ENCODE assay signal across 8 cellular contexts in genomic region chr4:2261110-2261852, GRCh38. TPM values are rescaled to one million over a fixed set of nuclear protein-coding genes. Genes with fewer than 3 reads are reported as not detected.
A peak's percentile ranks its signal among the peaks of the same experiment; 100 is the strongest.
DNase-seq lines count a peak whose midpoint lies in the region; FAIRE-seq and TF ChIP-seq lines count a peak whose summit lies in the region.

No MANE protein-coding gene starts in this region.

- H3K36me3 Mint-ChIP-seq in HFFc6 (ENCODE audit: low read depth), result no peaks in the 10 kb centered on the region

- no peak for TF ChIP-seq CTCF in HFFc6 (IDR thresholded peaks at IDR 0.05)
- TF ChIP-seq CTCF in astrocyte of the cerebellum (IDR thresholded peaks at IDR 0.05; ENCODE audit: low read depth, low read length, missing control alignments), result no peak
- TF ChIP-seq CTCF in D721Med (IDR thresholded peaks at IDR 0.05; ENCODE audit: insufficient read depth, missing control alignments), result no peak

- no peaks in the 10 kb centered on the region for H3K36me3 ChIP-seq in SJCRH30

- no peaks in the 10 kb centered on the region for H3K9me3 ChIP-seq in SJCRH30 (replicated peaks)

- in situ Hi-C loops in astrocyte of the cerebellum (cut with HindIII; ENCODE audit: low sequenced_read_pairs), result no loop called here

- H3K4me3 ChIP-seq in SJCRH30 (peak overlapping the region; percentile 68), astrocyte of the cerebellum (ENCODE audit: low read depth, low read length) (peak overlapping the region; percentile 86), iPS-11a (ENCODE audit: low read depth, low read length) (peak overlapping the region; percentile 56), skeletal muscle cell (ENCODE audit: low read depth, low read length) (peak overlapping the region; percentile 87)

- no peaks in the 10 kb centered on the region for H3K9me3 Mint-ChIP-seq in HFFc6

- peak overlapping the region; percentile 82 for H3K4me3 Mint-ChIP-seq in HFFc6

- peaks cover 10% of the 10 kb centered on the region for H3K4me1 Mint-ChIP-seq in HFFc6 (ENCODE audit: low read depth)

- FAIRE-seq in D721Med (lab: Jason Lieb, UNC), result no peak

- H3K4me1 ChIP-seq in SJCRH30, result no peaks in the 10 kb centered on the region

- no peaks in the 10 kb centered on the region; the same call in 1 of the 2 replicates for H3K27me3 Mint-ChIP-seq in HFFc6 (ENCODE audit: insufficient read depth)

- peak overlapping the region; percentile 49 for H3K27ac Mint-ChIP-seq in HFFc6

- DNase-seq in ELR (ENCODE audit: low read depth) (peak; percentile 67), HFFc6 (peak; percentile 15), SJCRH30 (peak in 1 of 2 experiments; percentile 58), astrocyte of the cerebellum (ENCODE audit: low read depth) (no peak), skeletal muscle cell (ENCODE audit: low read depth) (no peak), KG1 (lab: John Stamatoyannopoulos, UW) (no peak), D721Med (ENCODE audit: insufficient read length, low spot score) (no peak)

- no peaks in the 10 kb centered on the region for H3K27me3 ChIP-seq in SJCRH30

- H3K27ac ChIP-seq in SJCRH30, result no peak overlapping the region

RNA-seq across cellular contexts. Expression of gene MXD4, which starts 0.6 kb away (rescaled TPM):
- 10 to 100 TPM; 56.5 to 81.8 (median 60.3) TPM for total RNA-seq in HFFc6 (2021; fragmentation: NEBNext Ultra II Directional; extraction: Animal tissue kit (Norgen Biotek cat#: 25700))
- total RNA-seq in SJCRH30 (2014; rRNA removed; shearing (Covaris generic)), result 5.7 and 7.1 TPM in 2 replicates

RNA-seq across cellular contexts. Expression of gene HAUS3, which starts 19.4 kb away (rescaled TPM):
- 10 to 100 TPM in 2 of 6 experiments, 1 to 10 TPM in 4; 6.9 to 10.8 (median 8.6) TPM for total RNA-seq in HFFc6 (2021; fragmentation: NEBNext Ultra II Directional; extraction: Animal tissue kit (Norgen Biotek cat#: 25700))
- 25.0 and 29.1 TPM in 2 replicates for total RNA-seq in SJCRH30 (2014; rRNA removed; shearing (Covaris generic))

RNA-seq across cellular contexts. Expression of gene POLN, which starts 19.4 kb away (rescaled TPM):
- 1 to 10 TPM; 1.5 to 3.4 (median 2.2) TPM for total RNA-seq in HFFc6 (2021; fragmentation: NEBNext Ultra II Directional; extraction: Animal tissue kit (Norgen Biotek cat#: 25700))
- total RNA-seq in SJCRH30 (2014; rRNA removed; shearing (Covaris generic)), result 1.3 and 1.4 TPM in 2 replicates

Comparison
In these comparisons a context has a peak if more than half of its experiments do, and no peak if none do; other contexts are left out.
1. DNase-seq: peak in ELR (single experiment) and HFFc6 (single experiment); none in astrocyte of the cerebellum (single experiment), skeletal muscle cell (single experiment), KG1 (single experiment) and D721Med (single experiment).
2. Peak in every context shown above with its lines, with median percentiles within 50 percentile points of each other: H3K4me3 ChIP-seq.